ENCODE assay signal across 15 cellular contexts in the genomic region with DNA sequence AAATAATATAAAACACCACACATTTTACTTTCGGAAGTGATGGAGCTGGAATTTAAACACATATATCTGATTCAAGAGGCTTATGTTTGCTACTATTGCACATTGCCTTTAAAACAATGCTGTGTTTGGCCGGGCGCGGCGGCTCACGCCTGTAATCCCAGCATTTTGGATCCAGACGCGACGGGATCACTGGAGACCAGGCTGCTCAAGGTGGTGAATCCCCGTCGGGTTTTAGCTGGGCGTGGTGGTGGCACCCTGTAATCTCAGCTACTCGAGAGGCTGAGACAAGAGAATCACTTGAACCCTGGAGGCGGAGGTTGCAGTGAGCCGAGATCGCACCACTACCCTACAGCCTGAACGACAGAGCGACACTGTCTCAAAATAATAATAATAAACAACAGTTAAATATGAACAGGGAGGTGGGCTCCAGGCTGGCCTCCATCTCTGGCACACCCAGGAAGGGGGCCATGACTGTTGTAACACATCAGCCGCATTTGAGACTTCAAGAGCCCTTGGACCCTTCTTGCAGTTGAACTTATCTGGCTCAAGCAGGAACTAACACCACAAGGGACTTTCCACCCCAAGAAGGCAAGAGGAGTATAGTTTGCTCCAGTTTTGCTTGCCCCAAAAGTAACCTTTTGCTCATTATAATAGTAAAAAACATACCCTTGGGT.
DNase-seq lines count a peak whose midpoint lies in the region; ATAC-seq and TF ChIP-seq lines count a peak whose summit lies in the region.
"Had no signal": no experiment of that assay in that cellular context is flagged by ENCODE, and none has a peak within 500 bp of the region (broad histone marks: within the 10 kb centered on the region; RNA-seq: fewer than 3 reads in every experiment).

No MANE protein-coding gene starts in this region.

- peak overlapping the region; percentile 84 for H3K4me3 ChIP-seq in NB4 (ENCODE audit: low read depth, low read length)
- H3K4me3 ChIP-seq: HAP-1 had no signal

- H3K36me3 Mint-ChIP-seq in effector memory CD8-positive, alpha-beta T cell (ENCODE audit: insufficient read depth), result peaks cover 12% of the 10 kb centered on the region

- no peaks in the 10 kb centered on the region for H3K9me3 Mint-ChIP-seq in effector memory CD8-positive, alpha-beta T cell

- peak overlapping the region; percentile 75 to 76 for H3K4me3 Mint-ChIP-seq in effector memory CD8-positive, alpha-beta T cell

- H3K27ac Mint-ChIP-seq in effector memory CD8-positive, alpha-beta T cell, result peak overlapping the region in 1 of 2 donors; percentile 51

- TF ChIP-seq POLR2A in NB4 (IDR thresholded peaks at IDR 0.05; ENCODE audit: extremely low read depth, insufficient read length), result no peak

- H3K4me1 Mint-ChIP-seq in effector memory CD8-positive, alpha-beta T cell (ENCODE audit: low read depth in 2 of 2), result peaks cover 4 to 7% of the 10 kb centered on the region in 2 donors

- peaks cover 73 to 79% of the 10 kb centered on the region in 2 donors for H3K27me3 Mint-ChIP-seq in effector memory CD8-positive, alpha-beta T cell

- peak; percentile 11 for DNase-seq in NCI-H82 (lab: John Stamatoyannopoulos, UW)
- DNase-seq in NCI-H82 treated with DMSO at 0.1 percent for 48 hours (lab: John Stamatoyannopoulos, UW; ENCODE audit: unreplicated experiment), result no peak
- peak; percentile 58 for DNase-seq in NB4 (ENCODE audit: low read depth)
- no peak for DNase-seq in effector memory CD8-positive, alpha-beta T cell
- no peak for DNase-seq in NCI-H2171 (lab: John Stamatoyannopoulos, UW)
- DNase-seq: BE2C, DND-41, Kasumi-1, NCI-H1105 treated with DMSO at 0.1 percent for 48 hours, NCI-H187, NCI-H345 had no signal

- no peak for TF ChIP-seq CTCF in NB4 (IDR thresholded peaks at IDR 0.05; ENCODE audit: low read depth, low read length)

- ATAC-seq in GM18867 (IDR thresholded peaks at IDR 0.05; ENCODE audit: unreplicated experiment), result peak; percentile 35
- peak; percentile 48 for ATAC-seq in effector memory CD8-positive, alpha-beta T cell (replicated peaks)
- no peak for ATAC-seq in GM21619 (IDR thresholded peaks at IDR 0.05; ENCODE audit: unreplicated experiment)
- no peak for ATAC-seq in HG03571 (IDR thresholded peaks at IDR 0.05; ENCODE audit: unreplicated experiment)

Comparison
In these comparisons a context has a peak if more than half of its experiments do, and no peak if none do; other contexts are left out.
1. DNase-seq: peak in NCI-H82 (single experiment) and NB4 (single experiment); none in NCI-H82 treated with DMSO at 0.1 percent for 48 hours (single experiment), effector memory CD8-positive, alpha-beta T cell (0 of 3) and NCI-H2171 (single experiment).
2. ATAC-seq: peak in GM18867 (single experiment) and effector memory CD8-positive, alpha-beta T cell (single experiment); none in GM21619 (single experiment) and HG03571 (single experiment).